12 cellular contexts compared by ENCODE assay signal in genomic region chr1:82578086-82578726, GRCh38.
"Had no signal": no experiment of that assay in that cellular context is flagged by ENCODE, and none has a peak within 500 bp of the region (broad histone marks: within the 10 kb centered on the region; RNA-seq: fewer than 3 reads in every experiment).

No MANE protein-coding gene starts in this region.

- H3K9me3 Mint-ChIP-seq: activated CD4-positive, alpha-beta memory T cell treated with anti-CD3 and anti-CD28 coated beads, Interleukin-2, amount 10 ng/mL, durations not matched to agents 7 days and 5 days; activated naive CD8-positive, alpha-beta T cell treated with anti-CD3 and anti-CD28 coated beads for 36 hours had no signal

- DNase-seq: activated CD4-positive, alpha-beta memory T cell treated with anti-CD3 and anti-CD28 coated beads, Interleukin-2, amount 10 ng/mL, durations not matched to agents 7 days and 5 days; activated gamma-delta T cell; activated naive CD8-positive, alpha-beta T cell treated with anti-CD3 and anti-CD28 coated beads for 36 hours; activated T-cell treated with anti-CD3 and anti-CD28 coated beads, Interleukin-2, amount 50 U/mL, for 48 hours; cerebellar nuclear complex; effector memory CD8-positive, alpha-beta T cell; hippocampal formation; T1000; trophoblast cell had no signal

- H3K27me3 Mint-ChIP-seq: activated CD4-positive, alpha-beta memory T cell treated with anti-CD3 and anti-CD28 coated beads, Interleukin-2, amount 10 ng/mL, durations not matched to agents 7 days and 5 days; activated naive CD8-positive, alpha-beta T cell treated with anti-CD3 and anti-CD28 coated beads for 36 hours; dendritic cell treated with granulocyte-macrophage colony-stimulating factor and Interleukin-4, amounts not matched to agents 40 ng/mL and 50 ng/mL, for 4 days; effector memory CD8-positive, alpha-beta T cell had no signal

- H3K27ac Mint-ChIP-seq: activated CD4-positive, alpha-beta memory T cell treated with anti-CD3 and anti-CD28 coated beads, Interleukin-2, amount 10 ng/mL, durations not matched to agents 7 days and 5 days; activated naive CD8-positive, alpha-beta T cell treated with anti-CD3 and anti-CD28 coated beads for 36 hours; dendritic cell treated with granulocyte-macrophage colony-stimulating factor and Interleukin-4, amounts not matched to agents 40 ng/mL and 50 ng/mL, for 4 days; effector memory CD8-positive, alpha-beta T cell; stimulated activated effector memory CD8-positive, alpha-beta T cell treated with anti-CD3 and anti-CD28 coated beads, Interleukin-12 subunit alpha, Interleukin-12 subunit beta, amount 100 ng/mL, for 72 hours had no signal

- H3K4me3 Mint-ChIP-seq: activated CD4-positive, alpha-beta memory T cell treated with anti-CD3 and anti-CD28 coated beads, Interleukin-2, amount 10 ng/mL, durations not matched to agents 7 days and 5 days; activated naive CD8-positive, alpha-beta T cell treated with anti-CD3 and anti-CD28 coated beads for 36 hours; dendritic cell treated with granulocyte-macrophage colony-stimulating factor and Interleukin-4, amounts not matched to agents 40 ng/mL and 50 ng/mL, for 4 days; effector memory CD8-positive, alpha-beta T cell; stimulated activated effector memory CD8-positive, alpha-beta T cell treated with anti-CD3 and anti-CD28 coated beads, Interleukin-12 subunit alpha, Interleukin-12 subunit beta, amount 100 ng/mL, for 72 hours had no signal

- H3K27ac ChIP-seq: VCaP had no signal

- H3K4me1 Mint-ChIP-seq: activated CD4-positive, alpha-beta memory T cell treated with anti-CD3 and anti-CD28 coated beads, Interleukin-2, amount 10 ng/mL, durations not matched to agents 7 days and 5 days; activated naive CD8-positive, alpha-beta T cell treated with anti-CD3 and anti-CD28 coated beads for 36 hours; stimulated activated effector memory CD8-positive, alpha-beta T cell treated with anti-CD3 and anti-CD28 coated beads, Interleukin-12 subunit alpha, Interleukin-12 subunit beta, amount 100 ng/mL, for 72 hours had no signal

- ATAC-seq: effector memory CD8-positive, alpha-beta T cell; stimulated activated effector memory CD8-positive, alpha-beta T cell treated with anti-CD3 and anti-CD28 coated beads, Interleukin-12 subunit alpha, Interleukin-12 subunit beta, amount 100 ng/mL, for 72 hours had no signal

- H3K36me3 Mint-ChIP-seq: activated naive CD8-positive, alpha-beta T cell treated with anti-CD3 and anti-CD28 coated beads for 36 hours; stimulated activated effector memory CD8-positive, alpha-beta T cell treated with anti-CD3 and anti-CD28 coated beads, Interleukin-12 subunit alpha, Interleukin-12 subunit beta, amount 100 ng/mL, for 72 hours had no signal
